In the genomic region with DNA sequence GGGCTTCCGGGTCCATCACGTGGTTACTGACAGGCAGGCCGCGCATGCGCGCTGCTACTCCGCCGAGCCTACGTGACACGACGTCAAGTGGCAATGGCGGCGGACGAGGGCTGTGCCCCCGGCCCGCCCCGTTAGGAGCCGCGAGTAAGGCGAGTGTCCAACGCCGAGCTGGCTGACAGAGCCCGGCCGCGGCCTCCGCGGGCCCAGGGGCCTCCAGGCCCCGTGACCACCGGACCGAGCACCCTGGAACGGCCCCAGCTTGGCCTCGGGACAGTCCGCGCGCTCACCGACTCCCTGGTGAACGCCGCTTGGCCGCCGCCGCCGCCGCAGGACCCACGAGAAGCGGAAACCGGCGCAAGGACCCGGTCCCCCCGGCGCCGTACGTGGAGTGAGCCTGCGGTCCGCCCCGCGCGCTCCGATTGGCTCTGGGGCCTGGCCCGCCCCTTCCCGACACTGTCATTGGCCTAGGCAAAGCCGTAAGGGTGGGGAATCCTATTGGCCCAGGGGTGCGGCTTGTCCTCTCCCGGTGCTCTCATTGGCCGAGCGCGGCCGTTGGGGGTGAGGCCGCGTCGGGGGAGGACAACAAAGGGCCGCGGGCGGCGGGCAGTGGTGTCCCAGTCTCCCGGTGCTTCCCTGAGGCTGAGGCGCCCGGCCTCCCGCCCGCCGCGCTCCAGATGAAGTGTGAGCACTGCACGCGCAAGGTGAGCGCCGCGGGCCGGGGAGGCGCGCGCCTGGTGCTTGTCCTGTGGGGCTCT, we compare ENCODE assay signal across 1 cellular context.
TF ChIP-seq lines count a peak whose summit lies in the region.

A gene (plus strand): TSS at position 612 of the 755 bp plus-strand sequence. CDS start 63 bp downstream, at position 675.

TF ChIP-seq in K562, 482 proteins besides CTCF, POLR2A, EP300 and RAD21 (continued from another document and continues in another):
- TF ChIP-seq, protein P1, sequence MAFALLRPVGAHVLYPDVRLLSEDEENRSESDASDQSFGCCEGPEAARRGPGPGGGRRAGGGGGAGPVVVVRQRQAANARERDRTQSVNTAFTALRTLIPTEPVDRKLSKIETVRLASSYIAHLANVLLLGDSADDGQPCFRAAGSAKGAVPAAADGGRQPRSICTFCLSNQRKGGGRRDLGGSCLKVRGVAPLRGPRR (CRISPR knock-in tag; IDR thresholded peaks at IDR 0.05): no peak
- TF ChIP-seq DIDO1 (tag; IDR thresholded peaks at IDR 0.05; ENCODE audit: low read depth): no peak
- TF ChIP-seq ARNT (IDR thresholded peaks at IDR 0.05): peak; percentile 100
- TF ChIP-seq ERF (CRISPR knock-in tag; IDR thresholded peaks at IDR 0.05): peak; percentile 95
- TF ChIP-seq ZEB2 (IDR thresholded peaks at IDR 0.05): no peak
- peak; percentile 77; the same call in 1 of the 2 replicates for TF ChIP-seq MXI1 (IDR thresholded peaks at IDR 0.05; ENCODE audit: low read depth, low read length)
- peak; percentile 30; the same call in 1 of the 2 replicates for TF ChIP-seq TCF7 (IDR thresholded peaks at IDR 0.05; ENCODE audit: borderline replicate concordance)
- 0 out of 2 replicates have a peak, but pooled peaks have one; percentile 32 for TF ChIP-seq ZNF165 (CRISPR knock-in tag; IDR thresholded peaks at IDR 0.05; ENCODE audit: borderline replicate concordance)
- TF ChIP-seq ZFX (CRISPR knock-in tag; IDR thresholded peaks at IDR 0.05): peak; percentile 99
- TF ChIP-seq, protein P2, sequence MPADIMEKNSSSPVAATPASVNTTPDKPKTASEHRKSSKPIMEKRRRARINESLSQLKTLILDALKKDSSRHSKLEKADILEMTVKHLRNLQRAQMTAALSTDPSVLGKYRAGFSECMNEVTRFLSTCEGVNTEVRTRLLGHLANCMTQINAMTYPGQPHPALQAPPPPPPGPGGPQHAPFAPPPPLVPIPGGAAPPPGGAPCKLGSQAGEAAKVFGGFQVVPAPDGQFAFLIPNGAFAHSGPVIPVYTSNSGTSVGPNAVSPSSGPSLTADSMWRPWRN (IDR thresholded peaks at IDR 0.05; ENCODE audit: low read depth): no peak
- TF ChIP-seq JUND (IDR thresholded peaks at IDR 0.05; ENCODE audit: borderline replicate concordance, low read depth, low read length): peak; percentile 46; the same call in 1 of the 2 replicates
- no peak; the same call in 2 of the 3 replicates for TF ChIP-seq JUND (tag; IDR thresholded peaks at IDR 0.05; ENCODE audit: borderline replicate concordance, low read depth, low read length)
- no peak for TF ChIP-seq PPARD (CRISPR knock-in tag; IDR thresholded peaks at IDR 0.05)
- TF ChIP-seq, protein P3, sequence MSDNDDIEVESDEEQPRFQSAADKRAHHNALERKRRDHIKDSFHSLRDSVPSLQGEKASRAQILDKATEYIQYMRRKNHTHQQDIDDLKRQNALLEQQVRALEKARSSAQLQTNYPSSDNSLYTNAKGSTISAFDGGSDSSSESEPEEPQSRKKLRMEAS (CRISPR knock-in tag; IDR thresholded peaks at IDR 0.05): peak; percentile 86
- no peak for TF ChIP-seq CEBPG (CRISPR knock-in tag; IDR thresholded peaks at IDR 0.05)
- no peak for TF ChIP-seq CEBPG (tag; conservative IDR thresholded peaks at IDR 0.05 in 1 of 2, IDR thresholded peaks at IDR 0.05 in 1 of 2)
- peak; percentile 51; the same call in 1 of the 2 replicates for TF ChIP-seq ZNF212 (CRISPR knock-in tag; IDR thresholded peaks at IDR 0.05)
- TF ChIP-seq, protein P4, sequence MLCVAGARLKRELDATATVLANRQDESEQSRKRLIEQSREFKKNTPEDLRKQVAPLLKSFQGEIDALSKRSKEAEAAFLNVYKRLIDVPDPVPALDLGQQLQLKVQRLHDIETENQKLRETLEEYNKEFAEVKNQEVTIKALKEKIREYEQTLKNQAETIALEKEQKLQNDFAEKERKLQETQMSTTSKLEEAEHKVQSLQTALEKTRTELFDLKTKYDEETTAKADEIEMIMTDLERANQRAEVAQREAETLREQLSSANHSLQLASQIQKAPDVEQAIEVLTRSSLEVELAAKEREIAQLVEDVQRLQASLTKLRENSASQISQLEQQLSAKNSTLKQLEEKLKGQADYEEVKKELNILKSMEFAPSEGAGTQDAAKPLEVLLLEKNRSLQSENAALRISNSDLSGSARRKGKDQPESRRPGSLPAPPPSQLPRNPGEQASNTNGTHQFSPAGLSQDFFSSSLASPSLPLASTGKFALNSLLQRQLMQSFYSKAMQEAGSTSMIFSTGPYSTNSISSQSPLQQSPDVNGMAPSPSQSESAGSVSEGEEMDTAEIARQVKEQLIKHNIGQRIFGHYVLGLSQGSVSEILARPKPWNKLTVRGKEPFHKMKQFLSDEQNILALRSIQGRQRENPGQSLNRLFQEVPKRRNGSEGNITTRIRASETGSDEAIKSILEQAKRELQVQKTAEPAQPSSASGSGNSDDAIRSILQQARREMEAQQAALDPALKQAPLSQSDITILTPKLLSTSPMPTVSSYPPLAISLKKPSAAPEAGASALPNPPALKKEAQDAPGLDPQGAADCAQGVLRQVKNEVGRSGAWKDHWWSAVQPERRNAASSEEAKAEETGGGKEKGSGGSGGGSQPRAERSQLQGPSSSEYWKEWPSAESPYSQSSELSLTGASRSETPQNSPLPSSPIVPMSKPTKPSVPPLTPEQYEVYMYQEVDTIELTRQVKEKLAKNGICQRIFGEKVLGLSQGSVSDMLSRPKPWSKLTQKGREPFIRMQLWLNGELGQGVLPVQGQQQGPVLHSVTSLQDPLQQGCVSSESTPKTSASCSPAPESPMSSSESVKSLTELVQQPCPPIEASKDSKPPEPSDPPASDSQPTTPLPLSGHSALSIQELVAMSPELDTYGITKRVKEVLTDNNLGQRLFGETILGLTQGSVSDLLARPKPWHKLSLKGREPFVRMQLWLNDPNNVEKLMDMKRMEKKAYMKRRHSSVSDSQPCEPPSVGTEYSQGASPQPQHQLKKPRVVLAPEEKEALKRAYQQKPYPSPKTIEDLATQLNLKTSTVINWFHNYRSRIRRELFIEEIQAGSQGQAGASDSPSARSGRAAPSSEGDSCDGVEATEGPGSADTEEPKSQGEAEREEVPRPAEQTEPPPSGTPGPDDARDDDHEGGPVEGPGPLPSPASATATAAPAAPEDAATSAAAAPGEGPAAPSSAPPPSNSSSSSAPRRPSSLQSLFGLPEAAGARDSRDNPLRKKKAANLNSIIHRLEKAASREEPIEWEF (CRISPR knock-in tag; IDR thresholded peaks at IDR 0.05): no peak
- no peak for TF ChIP-seq ZNF311 (CRISPR knock-in tag; IDR thresholded peaks at IDR 0.05)
- TF ChIP-seq CSDE1 (IDR thresholded peaks at IDR 0.05): no peak
- TF ChIP-seq HEY1 (CRISPR knock-in tag; IDR thresholded peaks at IDR 0.05; ENCODE audit: borderline replicate concordance): no peak
- TF ChIP-seq ZNF133 (CRISPR knock-in tag; IDR thresholded peaks at IDR 0.05): no peak
- no peak for TF ChIP-seq HSF4 (CRISPR knock-in tag; IDR thresholded peaks at IDR 0.05; ENCODE audit: borderline replicate concordance)
- no peak for TF ChIP-seq FOXM1 (IDR thresholded peaks at IDR 0.05; ENCODE audit: low read depth)
- TF ChIP-seq FOXM1 (CRISPR knock-in tag; IDR thresholded peaks at IDR 0.05; ENCODE audit: low read depth): peak; percentile 97
- TF ChIP-seq FOXA3 (CRISPR knock-in tag; conservative IDR thresholded peaks at IDR 0.05 in 1 of 2, IDR thresholded peaks at IDR 0.05 in 1 of 2): 0 out of 4 replicates have a peak, but pooled peaks of 1 of the 2 experiments have one; percentile 14
- no peak; the same call in 1 of the 2 replicates for TF ChIP-seq LCOR (CRISPR knock-in tag; IDR thresholded peaks at IDR 0.05)
- no peak for TF ChIP-seq DNMT1 (IDR thresholded peaks at IDR 0.05)
- TF ChIP-seq PML (IDR thresholded peaks at IDR 0.05; ENCODE audit: low read length): peak; percentile 67; the same call in 1 of the 2 replicates
- TF ChIP-seq ZNF384 (IDR thresholded peaks at IDR 0.05; ENCODE audit: low read depth, low read length): no peak
- TF ChIP-seq, protein P5, sequence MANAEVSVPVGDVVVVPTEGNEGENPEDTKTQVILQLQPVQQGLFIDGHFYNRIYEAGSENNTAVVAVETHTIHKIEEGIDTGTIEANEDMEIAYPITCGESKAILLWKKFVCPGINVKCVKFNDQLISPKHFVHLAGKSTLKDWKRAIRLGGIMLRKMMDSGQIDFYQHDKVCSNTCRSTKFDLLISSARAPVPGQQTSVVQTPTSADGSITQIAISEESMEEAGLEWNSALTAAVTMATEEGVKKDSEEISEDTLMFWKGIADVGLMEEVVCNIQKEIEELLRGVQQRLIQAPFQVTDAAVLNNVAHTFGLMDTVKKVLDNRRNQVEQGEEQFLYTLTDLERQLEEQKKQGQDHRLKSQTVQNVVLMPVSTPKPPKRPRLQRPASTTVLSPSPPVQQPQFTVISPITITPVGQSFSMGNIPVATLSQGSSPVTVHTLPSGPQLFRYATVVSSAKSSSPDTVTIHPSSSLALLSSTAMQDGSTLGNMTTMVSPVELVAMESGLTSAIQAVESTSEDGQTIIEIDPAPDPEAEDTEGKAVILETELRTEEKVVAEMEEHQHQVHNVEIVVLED (CRISPR knock-in tag; IDR thresholded peaks at IDR 0.05): peak; percentile 83
- no peak for TF ChIP-seq ZNF121 (CRISPR knock-in tag; conservative IDR thresholded peaks at IDR 0.05)
- peak; percentile 67 for TF ChIP-seq SMAD4 (CRISPR knock-in tag; conservative IDR thresholded peaks at IDR 0.05)
- peak; percentile 71 for TF ChIP-seq MYC (IDR thresholded peaks at IDR 0.05; ENCODE audit: low read depth, low read length)
- no peak for TF ChIP-seq MYC (CRISPR knock-in tag; IDR thresholded peaks at IDR 0.05; ENCODE audit: borderline replicate concordance, low read depth)
- no peak for TF ChIP-seq ESRRB (CRISPR knock-in tag; IDR thresholded peaks at IDR 0.05; ENCODE audit: borderline replicate concordance)
- TF ChIP-seq ZNF24 (IDR thresholded peaks at IDR 0.05): peak; percentile 22; the same call in 1 of the 2 replicates
- TF ChIP-seq, protein P6, sequence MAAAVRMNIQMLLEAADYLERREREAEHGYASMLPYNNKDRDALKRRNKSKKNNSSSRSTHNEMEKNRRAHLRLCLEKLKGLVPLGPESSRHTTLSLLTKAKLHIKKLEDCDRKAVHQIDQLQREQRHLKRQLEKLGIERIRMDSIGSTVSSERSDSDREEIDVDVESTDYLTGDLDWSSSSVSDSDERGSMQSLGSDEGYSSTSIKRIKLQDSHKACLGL (CRISPR knock-in tag; IDR thresholded peaks at IDR 0.05; ENCODE audit: borderline replicate concordance, poor library complexity, severe bottlenecking): peak; percentile 7
- TF ChIP-seq, protein P7, sequence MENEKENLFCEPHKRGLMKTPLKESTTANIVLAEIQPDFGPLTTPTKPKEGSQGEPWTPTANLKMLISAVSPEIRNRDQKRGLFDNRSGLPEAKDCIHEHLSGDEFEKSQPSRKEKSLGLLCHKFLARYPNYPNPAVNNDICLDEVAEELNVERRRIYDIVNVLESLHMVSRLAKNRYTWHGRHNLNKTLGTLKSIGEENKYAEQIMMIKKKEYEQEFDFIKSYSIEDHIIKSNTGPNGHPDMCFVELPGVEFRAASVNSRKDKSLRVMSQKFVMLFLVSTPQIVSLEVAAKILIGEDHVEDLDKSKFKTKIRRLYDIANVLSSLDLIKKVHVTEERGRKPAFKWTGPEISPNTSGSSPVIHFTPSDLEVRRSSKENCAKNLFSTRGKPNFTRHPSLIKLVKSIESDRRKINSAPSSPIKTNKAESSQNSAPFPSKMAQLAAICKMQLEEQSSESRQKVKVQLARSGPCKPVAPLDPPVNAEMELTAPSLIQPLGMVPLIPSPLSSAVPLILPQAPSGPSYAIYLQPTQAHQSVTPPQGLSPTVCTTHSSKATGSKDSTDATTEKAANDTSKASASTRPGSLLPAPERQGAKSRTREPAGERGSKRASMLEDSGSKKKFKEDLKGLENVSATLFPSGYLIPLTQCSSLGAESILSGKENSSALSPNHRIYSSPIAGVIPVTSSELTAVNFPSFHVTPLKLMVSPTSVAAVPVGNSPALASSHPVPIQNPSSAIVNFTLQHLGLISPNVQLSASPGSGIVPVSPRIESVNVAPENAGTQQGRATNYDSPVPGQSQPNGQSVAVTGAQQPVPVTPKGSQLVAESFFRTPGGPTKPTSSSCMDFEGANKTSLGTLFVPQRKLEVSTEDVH (IDR thresholded peaks at IDR 0.05; ENCODE audit: low read depth, partially characterized antibody): no peak
- 0 out of 2 replicates have a peak, but pooled peaks have one; percentile 19 for TF ChIP-seq ZC3H11A (IDR thresholded peaks at IDR 0.05; ENCODE audit: low read depth, low read length)
- TF ChIP-seq HNRNPLL (IDR thresholded peaks at IDR 0.05; ENCODE audit: low read depth, low read length, poor library complexity, severe bottlenecking): peak; percentile 92
- peak; percentile 70 for TF ChIP-seq NFRKB (IDR thresholded peaks at IDR 0.05; ENCODE audit: low read depth)
- TF ChIP-seq EWSR1 (IDR thresholded peaks at IDR 0.05; ENCODE audit: borderline replicate concordance, low read depth, partially characterized antibody): no peak
- TF ChIP-seq, protein P8, sequence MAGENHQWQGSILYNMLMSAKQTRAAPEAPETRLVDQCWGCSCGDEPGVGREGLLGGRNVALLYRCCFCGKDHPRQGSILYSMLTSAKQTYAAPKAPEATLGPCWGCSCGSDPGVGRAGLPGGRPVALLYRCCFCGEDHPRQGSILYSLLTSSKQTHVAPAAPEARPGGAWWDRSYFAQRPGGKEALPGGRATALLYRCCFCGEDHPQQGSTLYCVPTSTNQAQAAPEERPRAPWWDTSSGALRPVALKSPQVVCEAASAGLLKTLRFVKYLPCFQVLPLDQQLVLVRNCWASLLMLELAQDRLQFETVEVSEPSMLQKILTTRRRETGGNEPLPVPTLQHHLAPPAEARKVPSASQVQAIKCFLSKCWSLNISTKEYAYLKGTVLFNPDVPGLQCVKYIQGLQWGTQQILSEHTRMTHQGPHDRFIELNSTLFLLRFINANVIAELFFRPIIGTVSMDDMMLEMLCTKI (IDR thresholded peaks at IDR 0.05; ENCODE audit: partially characterized antibody): no peak
- TF ChIP-seq ZNF76 (CRISPR knock-in tag; IDR thresholded peaks at IDR 0.05; ENCODE audit: borderline replicate concordance): peak; percentile 58; the same call in 1 of the 2 replicates
- TF ChIP-seq, protein P9, sequence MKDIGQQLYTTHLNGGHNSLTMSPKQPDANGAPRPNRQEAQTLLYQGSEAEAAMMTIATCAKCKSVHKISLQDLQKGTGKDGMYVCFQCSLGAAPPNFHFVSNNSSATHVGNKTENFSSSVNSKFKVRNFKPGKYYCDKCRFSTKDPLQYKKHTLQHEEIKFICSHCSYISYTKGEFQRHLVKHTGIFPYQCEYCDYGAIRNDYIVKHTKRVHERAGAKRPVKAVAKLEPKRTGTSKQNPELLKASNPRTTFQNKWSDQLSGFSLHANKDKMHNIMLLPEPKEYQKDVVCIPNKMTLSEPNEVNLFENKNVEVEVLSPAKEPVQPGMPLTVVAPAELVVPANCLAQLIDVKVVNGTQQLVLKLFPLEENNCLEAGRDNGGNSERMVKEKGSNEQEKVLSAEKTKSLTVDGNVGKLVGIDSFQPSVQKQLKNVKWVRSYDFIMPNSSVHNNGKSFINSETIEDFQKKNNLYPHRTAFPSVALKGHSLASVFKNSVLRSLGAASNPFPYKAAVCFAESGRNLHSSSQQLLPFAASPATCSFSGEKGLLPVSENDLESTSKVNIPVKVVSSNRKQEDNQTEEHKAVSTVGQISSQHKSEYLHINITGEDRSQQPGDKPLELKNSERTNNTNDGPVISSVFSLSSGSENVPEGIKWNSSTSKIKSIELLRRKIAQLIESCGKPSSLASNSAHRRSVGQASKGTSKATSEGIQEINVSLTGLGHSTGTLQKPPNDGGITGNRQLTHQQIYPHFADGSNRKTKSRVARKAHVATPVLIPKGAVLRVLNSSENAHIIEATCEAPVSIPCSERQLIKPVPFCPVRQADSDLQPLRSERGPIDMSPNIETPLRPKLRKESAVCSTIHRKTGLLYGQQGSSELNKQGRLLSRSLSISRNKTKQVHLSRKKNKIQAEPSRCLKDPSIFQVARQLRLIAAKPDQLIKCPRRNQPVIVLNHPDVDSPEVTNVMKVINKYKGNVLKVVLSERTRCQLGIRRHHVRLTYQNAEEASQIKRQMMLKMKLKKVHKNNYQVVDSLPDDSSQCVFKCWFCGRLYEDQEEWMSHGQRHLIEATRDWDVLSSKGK (CRISPR knock-in tag; IDR thresholded peaks at IDR 0.05): no peak
